In genomic region chr12:92055877-92056276, GRCh38 we compare ENCODE assay signal across 9 cellular contexts.
DNase-seq lines count a peak whose midpoint lies in the region; ATAC-seq and TF ChIP-seq lines count a peak whose summit lies in the region.
"Had no signal": no experiment of that assay in that cellular context is flagged by ENCODE, and none has a peak within 500 bp of the region (broad histone marks: within the 10 kb centered on the region; RNA-seq: fewer than 3 reads in every experiment).

No MANE protein-coding gene starts in this region.

- peak overlapping the region; percentile 35 for H3K4me3 Mint-ChIP-seq in activated CD4-positive, alpha-beta T cell treated with anti-CD3 and anti-CD28 coated beads for 36 hours
- H3K4me3 Mint-ChIP-seq in activated naive CD8-positive, alpha-beta T cell treated with anti-CD3 and anti-CD28 coated beads, Interleukin-2, amount 10 ng/mL, durations not matched to agents 7 days and 5 days: peak overlapping the region; percentile 59
- H3K4me3 Mint-ChIP-seq: neural crest cell had no signal

- peak; percentile 85 for DNase-seq in DMS53 (lab: John Stamatoyannopoulos, UW)
- peak; percentile 81 for DNase-seq in activated CD4-positive, alpha-beta T cell treated with anti-CD3 and anti-CD28 coated beads for 36 hours
- no peak for DNase-seq in activated naive CD8-positive, alpha-beta T cell treated with anti-CD3 and anti-CD28 coated beads, Interleukin-2, amount 10 ng/mL, durations not matched to agents 7 days and 5 days
- peak; percentile 70 for DNase-seq in stimulated activated CD4-positive, alpha-beta T cell treated with anti-CD3 and anti-CD28 coated beads, Interleukin-1b, Interleukin-23, amount 100 ng/mL, for 48 hours
- DNase-seq in GDM1 (lab: John Stamatoyannopoulos, UW): no peak
- DNase-seq in GM13976 (ENCODE audit: low spot score): no peak
- no peak for DNase-seq in inferior parietal cortex (ENCODE audit: extremely low spot score)
- DNase-seq in SHP77 (lab: John Stamatoyannopoulos, UW): no peak

- ATAC-seq in activated CD4-positive, alpha-beta T cell treated with anti-CD3 and anti-CD28 coated beads for 36 hours: peak; percentile 90
- peak; percentile 96 for ATAC-seq in activated naive CD8-positive, alpha-beta T cell treated with anti-CD3 and anti-CD28 coated beads, Interleukin-2, amount 10 ng/mL, durations not matched to agents 7 days and 5 days (ENCODE audit: low read depth)

- no peak for TF ChIP-seq CTCF in GM13976 (IDR thresholded peaks at IDR 0.05; ENCODE audit: borderline replicate concordance, control extremely low read depth, extremely low read depth, insufficient read depth, missing control alignments)

- peaks cover 42% of the 10 kb centered on the region for H3K36me3 Mint-ChIP-seq in activated CD4-positive, alpha-beta T cell treated with anti-CD3 and anti-CD28 coated beads for 36 hours (ENCODE audit: low read depth)
- H3K36me3 Mint-ChIP-seq in activated naive CD8-positive, alpha-beta T cell treated with anti-CD3 and anti-CD28 coated beads, Interleukin-2, amount 10 ng/mL, durations not matched to agents 7 days and 5 days: peaks cover 11% of the 10 kb centered on the region

- CTCF ChIA-PET in activated CD4-positive, alpha-beta T cell treated with anti-CD3 and anti-CD28 coated beads for 36 hours (lab: Charles Lee): interaction anchor here (0.6 kb wide), 1 partner anchor 200 kb away, joined by 3 read pairs; no protein-coding TSS in a partner anchor

- peaks cover 76% of the 10 kb centered on the region for H3K4me1 Mint-ChIP-seq in activated CD4-positive, alpha-beta T cell treated with anti-CD3 and anti-CD28 coated beads for 36 hours
- peaks cover 29% of the 10 kb centered on the region for H3K4me1 Mint-ChIP-seq in activated naive CD8-positive, alpha-beta T cell treated with anti-CD3 and anti-CD28 coated beads, Interleukin-2, amount 10 ng/mL, durations not matched to agents 7 days and 5 days
- H3K4me1 Mint-ChIP-seq: neural crest cell had no signal

- H3K27me3 Mint-ChIP-seq in activated CD4-positive, alpha-beta T cell treated with anti-CD3 and anti-CD28 coated beads for 36 hours: no peaks in the 10 kb centered on the region
- no peaks in the 10 kb centered on the region for H3K27me3 Mint-ChIP-seq in activated naive CD8-positive, alpha-beta T cell treated with anti-CD3 and anti-CD28 coated beads, Interleukin-2, amount 10 ng/mL, durations not matched to agents 7 days and 5 days

- peak overlapping the region; percentile 90 for H3K27ac Mint-ChIP-seq in activated CD4-positive, alpha-beta T cell treated with anti-CD3 and anti-CD28 coated beads for 36 hours
- H3K27ac Mint-ChIP-seq in activated naive CD8-positive, alpha-beta T cell treated with anti-CD3 and anti-CD28 coated beads, Interleukin-2, amount 10 ng/mL, durations not matched to agents 7 days and 5 days: peak overlapping the region; percentile 76

- in situ Hi-C loops in GM13976 (cut with MboI; ENCODE audit: low sequenced_read_pairs, unreplicated experiment): no loop called here

- peaks cover 11% of the 10 kb centered on the region for H3K9me3 Mint-ChIP-seq in activated CD4-positive, alpha-beta T cell treated with anti-CD3 and anti-CD28 coated beads for 36 hours (ENCODE audit: low read depth)
- peaks cover 1% of the 10 kb centered on the region for H3K9me3 Mint-ChIP-seq in activated naive CD8-positive, alpha-beta T cell treated with anti-CD3 and anti-CD28 coated beads, Interleukin-2, amount 10 ng/mL, durations not matched to agents 7 days and 5 days

- POLR2A ChIA-PET in activated CD4-positive, alpha-beta T cell treated with anti-CD3 and anti-CD28 coated beads for 36 hours (lab: Charles Lee): interaction anchor here (0.6 kb wide), 1 partner anchor 81 kb away, joined by 3 read pairs; no protein-coding TSS in a partner anchor
- POLR2A ChIA-PET in activated naive CD8-positive, alpha-beta T cell treated with anti-CD3 and anti-CD28 coated beads, Interleukin-2, amount 10 ng/mL, durations not matched to agents 7 days and 5 days (lab: Charles Lee): no interaction called here

- intact Hi-C loops in activated CD4-positive, alpha-beta T cell treated with anti-CD3 and anti-CD28 coated beads for 36 hours (cut with DNase I, micrococcal nuclease): loop anchor here (1.0 to 5.0 kb wide), 5 partner anchors 9 to 179 kb away; partner anchors contain the start of gene BTG1 (in 1 of the 2)

Comparison
In these comparisons a context has a peak if more than half of its experiments do, and no peak if none do; other contexts are left out.
1. DNase-seq: peak in DMS53 (single experiment), activated CD4-positive, alpha-beta T cell treated with anti-CD3 and anti-CD28 coated beads for 36 hours (single experiment) and stimulated activated CD4-positive, alpha-beta T cell treated with anti-CD3 and anti-CD28 coated beads, Interleukin-1b, Interleukin-23, amount 100 ng/mL, for 48 hours (single experiment); none in activated naive CD8-positive, alpha-beta T cell treated with anti-CD3 and anti-CD28 coated beads, Interleukin-2, amount 10 ng/mL, durations not matched to agents 7 days and 5 days (single experiment), GDM1 (single experiment), GM13976 (single experiment), inferior parietal cortex (single experiment) and SHP77 (0 of 2).